In the genomic region with DNA sequence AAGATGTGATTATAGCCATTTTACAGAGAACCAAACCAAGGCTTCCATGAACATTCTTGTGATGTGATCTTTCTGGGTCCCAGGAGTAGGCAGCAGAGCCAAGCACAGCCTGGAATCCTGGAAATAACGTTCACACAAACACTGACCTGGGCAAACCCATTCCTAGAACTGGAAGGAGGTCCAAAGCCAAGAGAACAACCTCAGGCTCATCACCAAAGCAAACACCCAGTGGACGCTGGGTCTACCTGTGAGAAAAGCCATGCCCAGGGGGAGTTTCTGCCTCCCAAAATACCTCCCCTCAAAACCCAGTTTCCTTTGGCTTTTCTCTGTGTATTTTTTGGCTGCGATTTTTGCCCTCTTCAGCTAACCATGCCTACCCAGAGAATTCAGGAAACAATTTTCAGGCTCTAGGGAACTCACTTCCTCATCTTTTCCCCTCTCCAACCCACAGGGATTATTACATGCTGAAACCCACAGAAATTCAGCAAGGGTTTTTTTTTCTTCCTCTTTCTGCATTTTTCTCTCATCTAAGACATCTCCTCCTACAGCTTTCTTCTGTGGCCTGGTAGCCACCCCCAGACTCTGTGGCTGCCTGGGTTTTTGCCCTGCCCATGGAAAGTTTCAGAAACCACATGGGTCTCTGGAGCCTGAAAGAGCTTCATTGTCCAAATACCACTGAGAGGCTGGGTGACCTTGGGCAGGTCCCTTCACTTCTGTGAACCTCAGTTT, we compare ENCODE assay signal across 9 cellular contexts.
DNase-seq lines count a peak whose midpoint lies in the region; ATAC-seq and TF ChIP-seq lines count a peak whose summit lies in the region.
"Had no signal": no experiment of that assay in that cellular context is flagged by ENCODE, and none has a peak within 500 bp of the region (broad histone marks: within the 10 kb centered on the region; RNA-seq: fewer than 3 reads in every experiment).

No MANE protein-coding gene starts in this region.

- no peak for TF ChIP-seq POLR2A in esophagus muscularis mucosa (IDR thresholded peaks at IDR 0.05; ENCODE audit: low read depth)

- POLR2A ChIA-PET in AG04449 (lab: Yijun Ruan, JAX), result interaction anchor here (0.9 kb wide), 1 partner anchor 75 kb away, joined by 3 read pairs; a partner anchor contains a TSS

- no peak overlapping the region for H3K4me3 ChIP-seq in AG04449 (ENCODE audit: low read depth, low read length)
- no peak overlapping the region for H3K4me3 ChIP-seq in esophagus muscularis mucosa

- TF ChIP-seq EP300 in esophagus muscularis mucosa (IDR thresholded peaks at IDR 0.05), result peak; percentile 3

- in situ Hi-C loops in KBM-7 (cut with MboI; ENCODE audit: low pct_unique_long_range_greater_than_20kb, low sequenced_read_pairs), result no loop called here

- CTCF ChIA-PET in AG04449 (lab: Yijun Ruan, JAX), result no interaction called here

- H3K4me1 ChIP-seq in esophagus muscularis mucosa, result peaks cover 0 to 63% (median 48%) of the 10 kb centered on the region in 4 donors

- peak; percentile 33 for DNase-seq in AG04449 (ENCODE audit: low read depth, low spot score)
- peak; percentile 86 for DNase-seq in KBM-7
- DNase-seq in esophagus muscularis mucosa (ENCODE audit: extremely low spot score), result no peak
- no peak for DNase-seq in GM19240 (ENCODE audit: insufficient read length, low spot score)
- DNase-seq in NCI-H1694 (lab: John Stamatoyannopoulos, UW), result no peak
- no peak for DNase-seq in germinal center (ENCODE audit: low spot score)
- DNase-seq: NCI-H2171 had no signal

- TF ChIP-seq CTCF in AG04449 (IDR thresholded peaks at IDR 0.05; ENCODE audit: insufficient read depth, low read length, missing control alignments) (no peak), esophagus muscularis mucosa (IDR thresholded peaks at IDR 0.05) (no peak)

- WGBS in esophagus muscularis mucosa, result 51% methylated on average over 3 of the region's 3 CpGs

- peaks cover 0 to 19% (median 4%) of the 10 kb centered on the region in 4 donors for H3K36me3 ChIP-seq in esophagus muscularis mucosa

- H3K27ac ChIP-seq in esophagus muscularis mucosa (replicated peaks in 1 of 4), result peak overlapping the region; percentile 32 to 80 (median 47)

- intact Hi-C loops in esophagus muscularis mucosa (cut with DNase I), result no loop called here

- ATAC-seq in GM18511 (IDR thresholded peaks at IDR 0.05; ENCODE audit: unreplicated experiment) (peak; percentile 76), GM19397 (IDR thresholded peaks at IDR 0.05; ENCODE audit: unreplicated experiment) (no peak)

- no peaks in the 10 kb centered on the region for H3K27me3 ChIP-seq in esophagus muscularis mucosa

- H3K9me3 ChIP-seq in esophagus muscularis mucosa, result no peaks in the 10 kb centered on the region

Comparison
In these comparisons a context has a peak if more than half of its experiments do, and no peak if none do; other contexts are left out.
1. DNase-seq: peak in AG04449 (single experiment) and KBM-7 (single experiment); none in esophagus muscularis mucosa (single experiment), GM19240 (single experiment), NCI-H1694 (single experiment) and germinal center (single experiment).